ENCODE assay signal across 23 cellular contexts in genomic region chr5:39226558-39226957, GRCh38. TPM values are rescaled to one million over a fixed set of nuclear protein-coding genes. Genes with fewer than 3 reads are reported as not detected.
DNase-seq lines count a peak whose midpoint lies in the region; ATAC-seq, FAIRE-seq and TF ChIP-seq lines count a peak whose summit lies in the region.
"Had no signal": no experiment of that assay in that cellular context is flagged by ENCODE, and none has a peak within 500 bp of the region (broad histone marks: within the 10 kb centered on the region; RNA-seq: fewer than 3 reads in every experiment).

No MANE protein-coding gene starts in this region.

- H3K4me1 Mint-ChIP-seq in T-helper 1 cell treated with Interleukin-12 subunit alpha and Interleukin-12 subunit beta and Interleukin-4 antibody, amounts not matched to agents 30 μg/mL and 1 μg/mL, for 36 hours (ENCODE audit: low read depth) = peaks cover 17% of the 10 kb centered on the region
- H3K4me1 Mint-ChIP-seq in natural killer cell = peaks cover 48 to 57% of the 10 kb centered on the region in 2 donors
- peaks cover 36 to 41% of the 10 kb centered on the region in 2 donors for H3K4me1 Mint-ChIP-seq in natural killer cell treated with Interleukin-12 subunit alpha and Interleukin-12 subunit beta and Interleukin-15 and Interleukin-18, amount 100 ng/mL, for 72 hours (ENCODE audit: low read depth in 2 of 2)
- peaks cover 24% of the 10 kb centered on the region for H3K4me1 Mint-ChIP-seq in stimulated activated naive CD8-positive, alpha-beta T cell treated with anti-CD3 and anti-CD28 coated beads, Interleukin-15, amount 100 ng/mL, for 72 hours

- CTCF ChIA-PET in H1 (lab: Charles Lee; ENCODE audit: partially characterized antibody) = interaction anchor here (0.9 to 2.7 kb wide), 2 partner anchors 9 to 73 kb away, joined by 3 to 17 read pairs; no protein-coding TSS in a partner anchor

- 91% methylated on average over 1 of the region's 1 CpG; no CpG with 5 or more reads in 1 of the 2 experiments for WGBS in H1 (ENCODE audit: extremely low coverage in 1 of 2, insufficient coverage in 1 of 2, insufficient read length in 1 of 2, insufficient replicate concordance in 2 of 2, low coverage in 1 of 2, low lambda C conversion rate in 2 of 2, missing lambda C conversion rate in 1 of 2), 2 experiments

- H3K9ac ChIP-seq in H1 (replicated peaks in 1 of 4; ENCODE audit: extremely low read depth in 1 of 4, low read depth in 3 of 4, low read length in 3 of 4) = no peak overlapping the region

- no peak overlapping the region for H3K27ac ChIP-seq in H1 (ENCODE audit: low read depth, low read length)

- no peaks in the 10 kb centered on the region for H3K27me3 Mint-ChIP-seq in T-helper 1 cell treated with Interleukin-12 subunit alpha and Interleukin-12 subunit beta and Interleukin-4 antibody, amounts not matched to agents 30 μg/mL and 1 μg/mL, for 36 hours (ENCODE audit: low read depth)
- no peaks in the 10 kb centered on the region for H3K27me3 Mint-ChIP-seq in natural killer cell (ENCODE audit: low read depth in 2 of 2)
- no peaks in the 10 kb centered on the region for H3K27me3 Mint-ChIP-seq in natural killer cell treated with Interleukin-12 subunit alpha and Interleukin-12 subunit beta and Interleukin-15 and Interleukin-18, amount 100 ng/mL, for 72 hours
- no peaks in the 10 kb centered on the region for H3K27me3 Mint-ChIP-seq in stimulated activated naive CD8-positive, alpha-beta T cell treated with anti-CD3 and anti-CD28 coated beads, Interleukin-15, amount 100 ng/mL, for 72 hours

- H3K4me1 ChIP-seq in H1 (replicated peaks in 1 of 4; ENCODE audit: control insufficient read depth in 3 of 4, insufficient read depth in 4 of 4, low read length in 3 of 4) = peaks cover 0 to 3% (median 0%) of the 10 kb centered on the region in 4 experiments; a peak in 1 of 7 replicates
- H3K4me1 ChIP-seq: HAP-1 had no signal

- H2BK5ac ChIP-seq in H1 (ENCODE audit: low read depth, low read length) = no peak overlapping the region

- no peaks in the 10 kb centered on the region for H3K23me2 ChIP-seq in H1 (ENCODE audit: low read depth, low read length)

- no peak overlapping the region for H4K8ac ChIP-seq in H1 (ENCODE audit: extremely low read depth, insufficient read depth, low read length)

- no peak for TF ChIP-seq EP300 in H1 (IDR thresholded peaks at IDR 0.05; ENCODE audit: borderline replicate concordance in 1 of 2, low read depth in 2 of 2, low read length in 2 of 2)

- H3K23ac ChIP-seq in H1 (ENCODE audit: insufficient read length) = no peak overlapping the region

- no peak overlapping the region for H3K4me3 Mint-ChIP-seq in T-helper 1 cell treated with Interleukin-12 subunit alpha and Interleukin-12 subunit beta and Interleukin-4 antibody, amounts not matched to agents 30 μg/mL and 1 μg/mL, for 36 hours
- no peak overlapping the region for H3K4me3 Mint-ChIP-seq in natural killer cell
- H3K4me3 Mint-ChIP-seq in natural killer cell treated with Interleukin-12 subunit alpha and Interleukin-12 subunit beta and Interleukin-15 and Interleukin-18, amount 100 ng/mL, for 72 hours = no peak overlapping the region
- H3K4me3 Mint-ChIP-seq in stimulated activated naive CD8-positive, alpha-beta T cell treated with anti-CD3 and anti-CD28 coated beads, Interleukin-15, amount 100 ng/mL, for 72 hours = peak overlapping the region; percentile 16 to 17

- H4K91ac ChIP-seq in H1 (replicated peaks; ENCODE audit: insufficient read length, low read length) = no peak overlapping the region

- H3K79me1 ChIP-seq in H1 (ENCODE audit: low read depth, low read length) = no peaks in the 10 kb centered on the region

- H3K9me3 Mint-ChIP-seq in T-helper 1 cell treated with Interleukin-12 subunit alpha and Interleukin-12 subunit beta and Interleukin-4 antibody, amounts not matched to agents 30 μg/mL and 1 μg/mL, for 36 hours = no peaks in the 10 kb centered on the region
- no peaks in the 10 kb centered on the region for H3K9me3 Mint-ChIP-seq in natural killer cell
- H3K9me3 Mint-ChIP-seq in natural killer cell treated with Interleukin-12 subunit alpha and Interleukin-12 subunit beta and Interleukin-15 and Interleukin-18, amount 100 ng/mL, for 72 hours = no peaks in the 10 kb centered on the region
- no peaks in the 10 kb centered on the region for H3K9me3 Mint-ChIP-seq in stimulated activated naive CD8-positive, alpha-beta T cell treated with anti-CD3 and anti-CD28 coated beads, Interleukin-15, amount 100 ng/mL, for 72 hours
- H3K9me3 Mint-ChIP-seq: CD14-positive monocyte, IgD-negative memory B cell had no signal

- H2BK120ac ChIP-seq in H1 (replicated peaks; ENCODE audit: low read depth, low read length) = no peak overlapping the region

- H2AK5ac ChIP-seq in H1 (ENCODE audit: low read depth, low read length) = no peak overlapping the region

- H3K27me3 ChIP-seq in H1 (replicated peaks in 1 of 4; ENCODE audit: control insufficient read depth in 3 of 4, extremely low read depth in 1 of 4, insufficient read depth in 3 of 4, low read length in 3 of 4) = no peaks in the 10 kb centered on the region

- H3K27ac Mint-ChIP-seq in T-helper 1 cell treated with Interleukin-12 subunit alpha and Interleukin-12 subunit beta and Interleukin-4 antibody, amounts not matched to agents 30 μg/mL and 1 μg/mL, for 36 hours = peak overlapping the region; percentile 37
- H3K27ac Mint-ChIP-seq in natural killer cell = peak overlapping the region; percentile 6 to 22
- peak overlapping the region in 1 of 2 donors; percentile 41 for H3K27ac Mint-ChIP-seq in natural killer cell treated with Interleukin-12 subunit alpha and Interleukin-12 subunit beta and Interleukin-15 and Interleukin-18, amount 100 ng/mL, for 72 hours
- H3K27ac Mint-ChIP-seq in stimulated activated naive CD8-positive, alpha-beta T cell treated with anti-CD3 and anti-CD28 coated beads, Interleukin-15, amount 100 ng/mL, for 72 hours = peak overlapping the region; percentile 1 to 85
- H3K27ac Mint-ChIP-seq: IgD-negative memory B cell had no signal

- no peak overlapping the region for H3K56ac ChIP-seq in H1 (replicated peaks; ENCODE audit: insufficient read length, low read depth, low read length)

- H3K4me3 ChIP-seq in H1 (ENCODE audit: extremely low read depth in 1 of 4, insufficient read depth in 2 of 4, low read depth in 3 of 4, low read length in 4 of 4) = no peak overlapping the region
- H3K4me3 ChIP-seq: HAP-1 had no signal

- no peaks in the 10 kb centered on the region for H4K20me1 ChIP-seq in H1 (replicated peaks in 1 of 2; ENCODE audit: control insufficient read depth in 1 of 2, insufficient read depth in 2 of 2, low read length in 2 of 2)

- no peaks in the 10 kb centered on the region for H3K79me2 ChIP-seq in H1 (ENCODE audit: control insufficient read depth in 1 of 2, insufficient read depth in 2 of 2, low read length in 2 of 2)

- H3K4me2 ChIP-seq in H1 (ENCODE audit: insufficient read depth in 1 of 2, low read depth in 2 of 2, low read length in 2 of 2) = no peak overlapping the region

- no peak for TF ChIP-seq RAD21 in H1 (IDR thresholded peaks at IDR 0.05 in 1 of 2, conservative IDR thresholded peaks at IDR 0.05 in 1 of 2; ENCODE audit: low read depth in 2 of 2, low read length in 2 of 2)

- no peak overlapping the region for H2BK15ac ChIP-seq in H1 (ENCODE audit: low read length)

- H3K36me3 ChIP-seq in H1 (ENCODE audit: control insufficient read depth in 2 of 4, insufficient read depth in 4 of 4, low read length in 3 of 4) = no peaks in the 10 kb centered on the region
- H3K36me3 ChIP-seq: HAP-1 had no signal

- no peak overlapping the region for H3K14ac ChIP-seq in H1 (ENCODE audit: insufficient read length)

- no peak for DNase-seq in T-helper 1 cell
- DNase-seq in natural killer cell = no peak
- no peak for DNase-seq in natural killer cell treated with Interleukin-12 subunit alpha and Interleukin-12 subunit beta and Interleukin-15 and Interleukin-18, amount 100 ng/mL, for 72 hours (ENCODE audit: low spot score)
- no peak for DNase-seq in H1 (ENCODE audit: low read depth in 1 of 2, low spot score in 2 of 2)
- no peak for DNase-seq in stimulated activated naive CD8-positive, alpha-beta T cell treated with anti-CD3 and anti-CD28 coated beads, Interleukin-15, amount 100 ng/mL, for 72 hours
- DNase-seq in HK-2 (ENCODE audit: unreplicated experiment) = no peak
- DNase-seq: 8988T, COR-L47, DMS 273 treated with DMSO at 0.1 percent for 48 hours, DND-41, Karpas-422, NCI-H1417 treated with DMSO at 0.1 percent for 48 hours, NCI-H1930, NCI-H226, NCI-H524, PC-3 had no signal

- H2AFZ ChIP-seq in H1 (ENCODE audit: low read length) = 0 out of 2 replicates have a peak overlapping the region, but pooled peaks have one; percentile 8

- TF ChIP-seq POLR2A in H1 (IDR thresholded peaks at IDR 0.05; ENCODE audit: control extremely low read depth in 1 of 2, low read depth in 2 of 2, low read length in 2 of 2) = no peak

- H4K5ac ChIP-seq in H1 (ENCODE audit: insufficient read length, low read depth, low read length) = no peak overlapping the region

- TF ChIP-seq CTCF in natural killer cell (IDR thresholded peaks at IDR 0.05) (no peak), H1 (IDR thresholded peaks at IDR 0.05; ENCODE audit: control extremely low read depth in 1 of 3, insufficient read depth in 1 of 3, low read depth in 1 of 3, low read length in 3 of 3) (no peak)

- H3K9me3 ChIP-seq in H1 (ENCODE audit: insufficient read depth in 2 of 2, low read depth in 1 of 2, low read length in 1 of 2) = no peaks in the 10 kb centered on the region
- H3K9me3 ChIP-seq: HAP-1 had no signal

- intact Hi-C loops in natural killer cell (cut with micrococcal nuclease) = no loop called here

- FAIRE-seq in H1 (lab: Jason Lieb, UNC) = no peak

- H3K4ac ChIP-seq in H1 (replicated peaks; ENCODE audit: insufficient read length, low read depth, low read length) = no peak overlapping the region

- H2BK20ac ChIP-seq in H1 (ENCODE audit: low read length) = no peak overlapping the region

- no peak overlapping the region for H3K18ac ChIP-seq in H1 (ENCODE audit: extremely low read depth, low read length)

- no peaks in the 10 kb centered on the region for H3K36me3 Mint-ChIP-seq in T-helper 1 cell treated with Interleukin-12 subunit alpha and Interleukin-12 subunit beta and Interleukin-4 antibody, amounts not matched to agents 30 μg/mL and 1 μg/mL, for 36 hours (ENCODE audit: low read depth)
- no peaks in the 10 kb centered on the region for H3K36me3 Mint-ChIP-seq in natural killer cell
- H3K36me3 Mint-ChIP-seq in natural killer cell treated with Interleukin-12 subunit alpha and Interleukin-12 subunit beta and Interleukin-15 and Interleukin-18, amount 100 ng/mL, for 72 hours = no peaks in the 10 kb centered on the region

- POLR2A ChIA-PET in H1 (lab: Charles Lee; ENCODE audit: partially characterized antibody) = no interaction called here

- ATAC-seq in natural killer cell (no peak), GM21360 (IDR thresholded peaks at IDR 0.05; ENCODE audit: unreplicated experiment) (no peak)
- ATAC-seq in natural killer cell treated with Interleukin-12 subunit alpha and Interleukin-12 subunit beta and Interleukin-15 and Interleukin-18, amount 100 ng/mL, for 72 hours = no peak
- ATAC-seq in stimulated activated naive CD8-positive, alpha-beta T cell treated with anti-CD3 and anti-CD28 coated beads, Interleukin-15, amount 100 ng/mL, for 72 hours = no peak
- ATAC-seq: PC-3 had no signal

- H2BK12ac ChIP-seq in H1 (ENCODE audit: low read depth, low read length) = no peak overlapping the region

RNA-seq across cellular contexts. Expression of gene FYB1, which starts 7.2 kb away (rescaled TPM):
- 100 to 1,000 TPM; 277 to 340 (median 295) TPM for total RNA-seq in natural killer cell
- total RNA-seq in natural killer cell treated with Interleukin-12 subunit alpha and Interleukin-12 subunit beta and Interleukin-15 and Interleukin-18, amount 100 ng/mL, for 72 hours = 10 to 100 TPM; 71.9 to 72.8 TPM
- total RNA-seq in H1 (2021; fragmentation: NEBNext Ultra II Directional; extraction: Animal tissue kit (Norgen Biotek cat#: 25700)) = not detected in 2 replicates
- polyA plus RNA-seq in H1 (2011; rRNA removed) = not detected in 2 replicates
- not detected for polyA plus RNA-seq in H1 (2011; cell fraction: cytosol; rRNA removed)
- not detected for polyA plus RNA-seq in H1 (2011; cell fraction: nucleus; rRNA removed)
- polyA plus RNA-seq in H1 (2012, experiment 1 of 2) = not detected in 4 replicates
- polyA plus RNA-seq in H1 (2012, experiment 2 of 2) = not detected
- polyA plus RNA-seq in H1 (2013, experiment 1 of 2) = not detected
- polyA plus RNA-seq in H1 (2013, experiment 2 of 2) = not detected
- polyA minus RNA-seq in H1 (2011; rRNA and poly(A)+ RNA removed) = not detected in 2 replicates
- not detected for polyA minus RNA-seq in H1 (2011; cell fraction: cytosol; rRNA and poly(A)+ RNA removed)
- not detected for polyA minus RNA-seq in H1 (2011; cell fraction: nucleus; rRNA and poly(A)+ RNA removed)
- total RNA-seq: G401, HT1080 had no signal

Comparison
In these comparisons a context has a peak if more than half of its experiments do, and no peak if none do; other contexts are left out.
1. H3K4me3 Mint-ChIP-seq: peak in stimulated activated naive CD8-positive, alpha-beta T cell treated with anti-CD3 and anti-CD28 coated beads, Interleukin-15, amount 100 ng/mL, for 72 hours (2 of 2); none in T-helper 1 cell treated with Interleukin-12 subunit alpha and Interleukin-12 subunit beta and Interleukin-4 antibody, amounts not matched to agents 30 μg/mL and 1 μg/mL, for 36 hours (single experiment), natural killer cell (single experiment) and natural killer cell treated with Interleukin-12 subunit alpha and Interleukin-12 subunit beta and Interleukin-15 and Interleukin-18, amount 100 ng/mL, for 72 hours (single experiment).
2. RNA of gene FYB1, which starts 7.2 kb away (total RNA-seq): 277 to 340 TPM in natural killer cell and 71.9 to 72.8 TPM in natural killer cell treated with Interleukin-12 subunit alpha and Interleukin-12 subunit beta and Interleukin-15 and Interleukin-18, amount 100 ng/mL, for 72 hours; not detected in H1; every median in the first group is over 10 times any median in the second.